In genomic region chr2:119590873-119591272, GRCh38 we compare ENCODE assay signal across 32 cellular contexts. TPM values are rescaled to one million over a fixed set of nuclear protein-coding genes. Genes with fewer than 3 reads are reported as not detected.
"Had no signal": no experiment of that assay in that cellular context is flagged by ENCODE, and none has a peak within 500 bp of the region (broad histone marks: within the 10 kb centered on the region; RNA-seq: fewer than 3 reads in every experiment).

No MANE protein-coding gene starts in this region.

- H3K9me3 ChIP-seq: SJSA1 had no signal

- H3K36me3 ChIP-seq: brain microvascular endothelial cell, SJSA1 had no signal

- H3K4me3 ChIP-seq: SJSA1 had no signal

- H3K4me1 ChIP-seq: SJSA1 had no signal

- H3K27ac ChIP-seq: brain microvascular endothelial cell, SJSA1, VCaP had no signal

- ATAC-seq: activated CD8-positive, alpha-beta memory T cell treated with anti-CD3 and anti-CD28 coated beads, Interleukin-2, amount 10 ng/mL, durations not matched to agents 7 days and 5 days; activated naive CD8-positive, alpha-beta T cell treated with anti-CD3 and anti-CD28 coated beads, Interleukin-2, amount 50 U/mL, for 24 hours had no signal

- DNase-seq: activated B cell treated with CpG ODN at 0.5 μM for 24 hours; activated CD4-positive, alpha-beta memory T cell treated with anti-CD3 and anti-CD28 coated beads, Interleukin-2, amount 10 ng/mL, durations not matched to agents 7 days and 5 days; activated CD4-positive, alpha-beta T cell treated with anti-CD3 and anti-CD28 coated beads for 1 hour; activated CD4-positive, alpha-beta T cell treated with anti-CD3 and anti-CD28 coated beads for 48 hours; activated CD8-positive, alpha-beta memory T cell treated with anti-CD3 and anti-CD28 coated beads for 24 hours; activated CD8-positive, alpha-beta memory T cell treated with anti-CD3 and anti-CD28 coated beads, Interleukin-2, amount 10 ng/mL, durations not matched to agents 7 days and 5 days; activated CD8-positive, alpha-beta memory T cell treated with anti-CD3 and anti-CD28 coated beads, Interleukin-2, amount 50 U/mL, for 48 hours; activated effector memory CD4-positive, alpha-beta T cell treated with Interleukin-2 at 50 U/mL for 16 hours; activated naive CD4-positive, alpha-beta T cell treated with anti-CD3 and anti-CD28 coated beads, Interleukin-2, amount 10 ng/mL, durations not matched to agents 7 days and 5 days; activated naive CD8-positive, alpha-beta T cell treated with anti-CD3 and anti-CD28 coated beads, Interleukin-2, amount 50 U/mL, for 24 hours; activated T-cell treated with anti-CD3 and anti-CD28 coated beads, Interleukin-2, amount 50 U/mL, for 48 hours; aorta; brain microvascular endothelial cell; central memory CD4-positive, alpha-beta T cell; Karpas-422; NCI-H1105; NCI-H1417 treated with DMSO at 0.1 percent for 48 hours; NCI-H1930; NCI-H2081 treated with DMSO at 0.1 percent for 48 hours; NCI-H226; NCI-H446 treated with DMSO at 0.1 percent for 48 hours; NCI-H69; SHP77 treated with DMSO at 0.1 percent for 48 hours; SW 1271; T-helper 1 cell; T-helper 2 cell; T-helper 9 cell had no signal

- H3K27me3 ChIP-seq: brain microvascular endothelial cell, SJSA1 had no signal

RNA-seq across cellular contexts. Expression of gene CFAP221, which starts 46.6 kb away (rescaled TPM):
- total RNA-seq: activated B cell treated with CpG ODN at 0.5 μM for 24 hours; activated CD4-positive, alpha-beta memory T cell treated with anti-CD3 and anti-CD28 coated beads, Interleukin-2, amount 10 ng/mL, durations not matched to agents 7 days and 5 days; activated CD8-positive, alpha-beta memory T cell treated with anti-CD3 and anti-CD28 coated beads, Interleukin-2, amount 10 ng/mL, durations not matched to agents 7 days and 5 days; MCF 10A; OCI-LY7; RPMI7951; SJSA1 had no signal
